In the genomic region with DNA sequence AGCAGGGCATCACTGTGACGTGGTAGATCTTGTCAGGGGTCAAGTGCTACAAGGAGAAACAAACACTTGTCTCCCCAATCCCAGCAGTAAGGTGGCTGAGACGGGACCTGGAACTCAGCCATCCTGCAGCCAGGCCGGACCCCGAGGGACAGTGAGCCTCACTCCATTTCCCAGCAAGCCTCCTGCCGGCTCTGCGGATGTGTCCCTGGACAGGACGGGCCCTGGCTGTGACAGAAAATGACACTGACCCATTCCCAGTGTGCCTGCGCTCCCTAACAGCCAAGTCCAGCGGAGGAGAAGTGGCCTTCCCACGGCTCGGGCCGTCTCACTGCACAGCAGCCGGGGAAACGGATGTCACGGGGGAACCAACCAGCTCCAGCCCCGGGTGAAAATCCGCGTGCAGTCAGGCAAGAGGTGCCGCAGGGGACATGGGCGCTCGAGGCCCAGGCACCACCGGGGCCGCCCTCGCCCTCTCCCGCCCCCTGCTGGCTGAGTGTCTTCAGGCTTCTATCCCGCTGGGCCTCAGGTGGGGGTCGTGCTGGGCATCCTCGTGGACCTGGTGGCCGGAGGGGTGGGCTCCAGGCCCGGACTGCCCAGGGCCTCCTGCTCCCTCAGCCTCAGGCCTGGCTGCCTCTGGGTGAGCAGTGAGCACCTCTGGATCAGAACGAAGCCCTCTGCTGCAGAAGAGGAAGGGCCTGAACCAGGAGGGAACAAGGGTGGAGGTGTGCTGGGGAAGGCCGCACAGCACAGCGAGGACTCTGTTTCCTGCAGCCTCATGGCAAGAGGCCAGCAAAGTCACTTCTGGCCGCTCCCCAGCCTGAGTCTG, we compare ENCODE assay signal across 8 cellular contexts. TPM values are rescaled to one million over a fixed set of nuclear protein-coding genes. Genes with fewer than 3 reads are reported as not detected.
DNase-seq lines count a peak whose midpoint lies in the region; ATAC-seq, FAIRE-seq and TF ChIP-seq lines count a peak whose summit lies in the region.
"Had no signal": no experiment of that assay in that cellular context is flagged by ENCODE, and none has a peak within 500 bp of the region (broad histone marks: within the 10 kb centered on the region; RNA-seq: fewer than 3 reads in every experiment).

No MANE protein-coding gene starts in this region.

- H3K9me3 ChIP-seq in Karpas-422 (ENCODE audit: low read length), result no peaks in the 10 kb centered on the region
- no peaks in the 10 kb centered on the region for H3K9me3 ChIP-seq in pancreas

- H3K27me3 ChIP-seq in Karpas-422 (ENCODE audit: low read length), result no peaks in the 10 kb centered on the region
- no peaks in the 10 kb centered on the region for H3K27me3 ChIP-seq in pancreas

- H3K27ac ChIP-seq in Karpas-422 (ENCODE audit: low read length), result no peak overlapping the region
- H3K27ac ChIP-seq in pancreas, result no peak overlapping the region

- H2AFZ ChIP-seq in Karpas-422 (ENCODE audit: low read length), result no peak overlapping the region

- no peak overlapping the region for H3K4me3 ChIP-seq in Karpas-422 (ENCODE audit: low read length)
- no peak overlapping the region for H3K4me3 ChIP-seq in cardiac fibroblast (replicated peaks in 1 of 2; ENCODE audit: low read depth in 2 of 2, low read length in 2 of 2)
- H3K4me3 ChIP-seq in pancreas, result no peak overlapping the region

- peaks cover 18% of the 10 kb centered on the region for H3K79me2 ChIP-seq in Karpas-422 (ENCODE audit: low read length)

- intact Hi-C loops in pancreas (cut with DNase I), result no loop called here

- WGBS in pancreas, 2 donors, result 88 to 90% methylated on average over 33 to 34 of the region's 34 CpGs

- no peaks in the 10 kb centered on the region for H3K9me2 ChIP-seq in Karpas-422 (replicated peaks; ENCODE audit: insufficient read depth, low read length)

- no peak overlapping the region for H3K9ac ChIP-seq in Karpas-422 (ENCODE audit: low read length)

- DNase-seq in ELR (ENCODE audit: low read depth) (peak; percentile 24), Karpas-422 (peak; percentile 72), cardiac fibroblast (ENCODE audit: low read depth in 2 of 2) (no peak), pancreas (peak in 5 of 6 donors; percentile 12 to 71 (median 40)), SKM-1 (lab: John Stamatoyannopoulos, UW; ENCODE audit: unreplicated experiment) (no peak), middle frontal gyrus (ENCODE audit: extremely low spot score, low spot score) (no peak)
- DNase-seq: NCI-H1048 had no signal

- peak; percentile 53 for TF ChIP-seq CTCF in cardiac fibroblast (IDR thresholded peaks at IDR 0.05; ENCODE audit: low read depth, low read length)
- TF ChIP-seq CTCF in pancreas (IDR thresholded peaks at IDR 0.05), result no peak

- no peak overlapping the region for H3K4me2 ChIP-seq in Karpas-422 (ENCODE audit: low read depth, low read length, poor library complexity, severe bottlenecking)

- peaks cover 54% of the 10 kb centered on the region for H3K4me1 ChIP-seq in Karpas-422 (ENCODE audit: low read length)
- peaks cover 0 to under 1% (median under 1%) of the 10 kb centered on the region in 3 donors for H3K4me1 ChIP-seq in pancreas

- H4K20me1 ChIP-seq in Karpas-422 (ENCODE audit: insufficient read depth, low read depth, low read length), result no peaks in the 10 kb centered on the region

- no peak for FAIRE-seq in pancreas (lab: Jason Lieb, UNC)

- H3K36me3 ChIP-seq in Karpas-422 (ENCODE audit: insufficient read depth, low read length), result peaks cover 17% of the 10 kb centered on the region; the same call in 1 of the 2 replicates
- H3K36me3 ChIP-seq in pancreas, result peaks cover 0 to 40% (median 0%) of the 10 kb centered on the region in 3 donors

- no peak for ATAC-seq in pancreas
- no peak for ATAC-seq in HG02642 (IDR thresholded peaks at IDR 0.05; ENCODE audit: poor library complexity, unreplicated experiment)

RNA-seq across cellular contexts. Expression of gene HAGHL, which starts 6.7 kb away (rescaled TPM):
- total RNA-seq in Karpas-422 (2014; rRNA removed; shearing (Covaris generic); ENCODE audit: low replicate concordance), result 57.4 and 159 TPM in 2 replicates
- 1 to 10 TPM in 4 of 6 donors, under 1 TPM in 2; 0.47 to 4.6 (median 1.1) TPM for total RNA-seq in pancreas
- 10 to 100 TPM in 1 of 2 donors, 1 to 10 TPM in 1; 6.4 to 17.5 TPM for polyA plus RNA-seq in pancreas

RNA-seq across cellular contexts. Expression of gene CIAO3, which starts 7.2 kb away (rescaled TPM):
- total RNA-seq in Karpas-422 (2014; rRNA removed; shearing (Covaris generic); ENCODE audit: low replicate concordance), result 32.1 and 77.4 TPM in 2 replicates
- total RNA-seq in pancreas, result 10 to 100 TPM; 11.1 to 25.4 (median 14.1) TPM
- 10 to 100 TPM; 40.2 to 72.9 TPM for polyA plus RNA-seq in pancreas

RNA-seq across cellular contexts. Expression of gene CCDC78, which starts 7.4 kb away (rescaled TPM):
- total RNA-seq in Karpas-422 (2014; rRNA removed; shearing (Covaris generic); ENCODE audit: low replicate concordance), result 29.4 and 110 TPM in 2 replicates
- total RNA-seq in pancreas, result under 1 TPM; 0.16 to 0.95 (median 0.25) TPM
- 1 to 10 TPM; 2.1 to 7.7 TPM for polyA plus RNA-seq in pancreas

RNA-seq across cellular contexts. Expression of gene ANTKMT, which starts 12.6 kb away (rescaled TPM):
- total RNA-seq in Karpas-422 (2014; rRNA removed; shearing (Covaris generic); ENCODE audit: low replicate concordance), result 19.8 and 53.3 TPM in 2 replicates
- total RNA-seq in pancreas, result 10 to 100 TPM; 12.2 to 25.5 (median 20.1) TPM
- 10 to 100 TPM; 35.2 to 41.7 TPM for polyA plus RNA-seq in pancreas

RNA-seq across cellular contexts. Expression of gene METRN, which starts 18.7 kb away (rescaled TPM):
- 25.2 and 132 TPM in 2 replicates for total RNA-seq in Karpas-422 (2014; rRNA removed; shearing (Covaris generic); ENCODE audit: low replicate concordance)
- total RNA-seq in pancreas, result 10 to 100 TPM; 27.6 to 44.9 (median 37.7) TPM
- 10 to 100 TPM; 74.2 to 82.0 TPM for polyA plus RNA-seq in pancreas

Comparison
In these comparisons a context has a peak if more than half of its experiments do, and no peak if none do; other contexts are left out.
1. DNase-seq: peak in ELR (single experiment), Karpas-422 (single experiment) and pancreas (5 of 6); none in cardiac fibroblast (0 of 2), SKM-1 (single experiment) and middle frontal gyrus (single experiment).
2. RNA of gene HAGHL, which starts 6.7 kb away (total RNA-seq): 57.4 to 159 TPM in Karpas-422; 0.47 to 4.6 TPM in pancreas; every median in the first group is over 10 times any median in the second.
3. RNA of gene CCDC78, which starts 7.4 kb away (total RNA-seq): 29.4 to 110 TPM in Karpas-422; 0.16 to 0.95 TPM in pancreas; every median in the first group is over 10 times any median in the second.